8 cellular contexts compared by ENCODE assay signal in the genomic region with DNA sequence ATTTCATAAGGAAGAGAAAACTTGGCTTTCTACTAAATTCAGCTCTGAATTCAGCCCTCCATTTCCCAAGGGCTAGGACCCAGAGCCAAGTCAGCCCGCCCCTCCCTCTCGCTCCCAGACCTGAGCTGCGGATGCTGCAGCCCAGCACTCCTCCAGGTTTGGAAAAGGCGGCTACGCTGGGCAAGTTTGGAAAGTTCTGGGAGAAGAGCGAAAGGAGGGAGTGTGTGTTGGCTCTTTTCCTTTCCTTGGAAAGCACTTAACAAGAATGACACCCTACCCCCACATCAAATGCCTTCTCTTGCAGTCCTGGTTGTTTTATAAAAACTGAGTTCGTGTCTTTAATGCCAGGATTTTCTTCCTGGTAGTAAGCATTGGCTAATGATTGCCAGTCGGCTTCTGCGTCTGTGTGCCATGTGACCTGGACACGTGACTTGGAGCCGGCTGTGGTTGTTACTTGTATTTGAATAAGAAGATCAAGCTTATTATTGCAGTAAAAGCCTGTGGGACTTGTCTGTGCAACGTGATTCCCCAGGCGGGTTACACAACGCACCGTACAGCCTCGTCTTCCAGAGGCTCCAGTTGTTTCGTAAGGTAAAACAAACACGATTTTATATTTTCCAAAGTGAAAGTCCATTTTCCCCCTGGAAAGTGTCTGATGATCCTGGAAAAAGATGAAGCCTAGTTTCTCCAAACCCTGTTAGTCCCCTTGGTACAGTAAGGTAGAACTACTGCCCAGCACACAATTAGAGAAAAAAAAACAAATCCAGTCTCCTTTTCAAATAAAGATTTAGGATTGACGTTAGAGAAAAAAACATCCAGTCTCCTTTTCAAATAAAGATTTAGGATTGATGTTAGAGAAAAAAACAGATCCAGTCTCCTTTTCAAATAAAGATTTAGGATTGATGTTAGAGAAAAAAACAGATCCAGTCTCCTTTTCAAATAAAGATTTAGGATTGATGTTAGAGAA. TPM values are rescaled to one million over a fixed set of nuclear protein-coding genes. Genes with fewer than 3 reads are reported as not detected.
DNase-seq lines count a peak whose midpoint lies in the region; ATAC-seq and TF ChIP-seq lines count a peak whose summit lies in the region.

No MANE protein-coding gene starts in this region.

- H3K27me3 ChIP-seq in duodenal mucosa (ENCODE audit: control insufficient read depth in 1 of 2, insufficient read depth in 2 of 2, low read length in 2 of 2): no peaks in the 10 kb centered on the region
- no peaks in the 10 kb centered on the region for H3K27me3 ChIP-seq in liver (ENCODE audit: control insufficient read depth in 4 of 4, insufficient read depth in 4 of 4, low read length in 3 of 4)

- H3K27ac ChIP-seq in duodenal mucosa (ENCODE audit: low read depth, low read length) (peak overlapping the region; percentile 92), liver (ENCODE audit: low read depth in 1 of 2, low read length in 2 of 2) (peak overlapping the region; percentile 98)

- WGBS in liver: 2% methylated on average over 19 of the region's 19 CpGs

- H3K9ac ChIP-seq in duodenal mucosa (ENCODE audit: low read depth in 1 of 2, low read length in 2 of 2) (peak overlapping the region; percentile 59 to 81), liver (ENCODE audit: low read depth in 1 of 2, low read length in 2 of 2) (peak overlapping the region; percentile 95 to 98)

- peak; percentile 43 to 53 for TF ChIP-seq RAD21 in liver (IDR thresholded peaks at IDR 0.05)

- DNase-seq in AG08395 (ENCODE audit: low spot score): peak; percentile 86
- peak; percentile 68 to 89 for DNase-seq in NCI-H524 (lab: John Stamatoyannopoulos, UW)
- peak; percentile 78 for DNase-seq in activated CD4-positive, alpha-beta T cell treated with anti-CD3 and anti-CD28 coated beads for 48 hours
- DNase-seq in stimulated activated CD4-positive, alpha-beta T cell treated with anti-CD3 and anti-CD28 coated beads, Interleukin-4, amount 100 ng/mL, for 24 hours: peak; percentile 75

- H3K36me3 ChIP-seq in duodenal mucosa (ENCODE audit: control insufficient read depth in 1 of 2, insufficient read depth in 2 of 2, low read length in 2 of 2) (no peaks in the 10 kb centered on the region), liver (ENCODE audit: control insufficient read depth in 4 of 4, insufficient read depth in 3 of 4, low read depth in 1 of 4, low read length in 3 of 4) (no peaks in the 10 kb centered on the region)

- peaks cover 11 to 19% of the 10 kb centered on the region in 2 donors for H3K4me1 ChIP-seq in duodenal mucosa (ENCODE audit: control insufficient read depth in 1 of 2, insufficient read depth in 2 of 2, low read length in 2 of 2)
- peaks cover 6 to 56% (median 32%) of the 10 kb centered on the region in 4 donors for H3K4me1 ChIP-seq in liver (ENCODE audit: control insufficient read depth in 4 of 4, insufficient read depth in 4 of 4, low read length in 3 of 4)

- ATAC-seq in GM18907 (IDR thresholded peaks at IDR 0.05; ENCODE audit: unreplicated experiment) (peak; percentile 63), HG03196 (IDR thresholded peaks at IDR 0.05; ENCODE audit: unreplicated experiment) (peak; percentile 28)

- TF ChIP-seq CTCF in liver (IDR thresholded peaks at IDR 0.05; ENCODE audit: low read depth, low read length, missing input control): no peak

- no peaks in the 10 kb centered on the region for H3K9me3 ChIP-seq in duodenal mucosa (ENCODE audit: control insufficient read depth in 1 of 2, low read length in 2 of 2)
- no peaks in the 10 kb centered on the region for H3K9me3 ChIP-seq in liver (ENCODE audit: control insufficient read depth in 4 of 4, low read length in 3 of 4)

- peak overlapping the region; percentile 70 to 86 for H3K4me3 ChIP-seq in duodenal mucosa (ENCODE audit: low read depth in 1 of 2, low read length in 2 of 2)
- peak overlapping the region; percentile 55 to 66 (median 61) for H3K4me3 ChIP-seq in liver (ENCODE audit: low read depth in 1 of 3, low read length in 3 of 3)

TF ChIP-seq in liver, 16 proteins besides CTCF, POLR2A, EP300 and RAD21:
- peak; percentile 44 for TF ChIP-seq FOXA1 (IDR thresholded peaks at IDR 0.05)
- peak; percentile 12 for TF ChIP-seq HNF4G (IDR thresholded peaks at IDR 0.05)
- peak; percentile 94 for TF ChIP-seq YY1 (IDR thresholded peaks at IDR 0.05)
- TF ChIP-seq, protein P1, sequence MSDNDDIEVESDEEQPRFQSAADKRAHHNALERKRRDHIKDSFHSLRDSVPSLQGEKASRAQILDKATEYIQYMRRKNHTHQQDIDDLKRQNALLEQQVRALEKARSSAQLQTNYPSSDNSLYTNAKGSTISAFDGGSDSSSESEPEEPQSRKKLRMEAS (IDR thresholded peaks at IDR 0.05): peak; percentile 78
- TF ChIP-seq HNF4A (conservative IDR thresholded peaks at IDR 0.05): peak; percentile 78 to 83
- peak; percentile 82 for TF ChIP-seq FOXA2 (IDR thresholded peaks at IDR 0.05)
- peak; percentile 87 for TF ChIP-seq SP1 (IDR thresholded peaks at IDR 0.05)
- TF ChIP-seq, protein P2, sequence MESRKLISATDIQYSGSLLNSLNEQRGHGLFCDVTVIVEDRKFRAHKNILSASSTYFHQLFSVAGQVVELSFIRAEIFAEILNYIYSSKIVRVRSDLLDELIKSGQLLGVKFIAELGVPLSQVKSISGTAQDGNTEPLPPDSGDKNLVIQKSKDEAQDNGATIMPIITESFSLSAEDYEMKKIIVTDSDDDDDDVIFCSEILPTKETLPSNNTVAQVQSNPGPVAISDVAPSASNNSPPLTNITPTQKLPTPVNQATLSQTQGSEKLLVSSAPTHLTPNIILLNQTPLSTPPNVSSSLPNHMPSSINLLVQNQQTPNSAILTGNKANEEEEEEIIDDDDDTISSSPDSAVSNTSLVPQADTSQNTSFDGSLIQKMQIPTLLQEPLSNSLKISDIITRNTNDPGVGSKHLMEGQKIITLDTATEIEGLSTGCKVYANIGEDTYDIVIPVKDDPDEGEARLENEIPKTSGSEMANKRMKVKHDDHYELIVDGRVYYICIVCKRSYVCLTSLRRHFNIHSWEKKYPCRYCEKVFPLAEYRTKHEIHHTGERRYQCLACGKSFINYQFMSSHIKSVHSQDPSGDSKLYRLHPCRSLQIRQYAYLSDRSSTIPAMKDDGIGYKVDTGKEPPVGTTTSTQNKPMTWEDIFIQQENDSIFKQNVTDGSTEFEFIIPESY (IDR thresholded peaks at IDR 0.05): peak; percentile 74
- TF ChIP-seq EGR1 (IDR thresholded peaks at IDR 0.05; ENCODE audit: low read depth in 2 of 2): peak; percentile 15 to 64
- peak in 1 of 2 donors; percentile 42 for TF ChIP-seq GABPA (IDR thresholded peaks at IDR 0.05 in 1 of 2, conservative IDR thresholded peaks at IDR 0.05 in 1 of 2)
- peak; percentile 52 to 89 for TF ChIP-seq JUND (IDR thresholded peaks at IDR 0.05)
- TF ChIP-seq, protein P3, sequence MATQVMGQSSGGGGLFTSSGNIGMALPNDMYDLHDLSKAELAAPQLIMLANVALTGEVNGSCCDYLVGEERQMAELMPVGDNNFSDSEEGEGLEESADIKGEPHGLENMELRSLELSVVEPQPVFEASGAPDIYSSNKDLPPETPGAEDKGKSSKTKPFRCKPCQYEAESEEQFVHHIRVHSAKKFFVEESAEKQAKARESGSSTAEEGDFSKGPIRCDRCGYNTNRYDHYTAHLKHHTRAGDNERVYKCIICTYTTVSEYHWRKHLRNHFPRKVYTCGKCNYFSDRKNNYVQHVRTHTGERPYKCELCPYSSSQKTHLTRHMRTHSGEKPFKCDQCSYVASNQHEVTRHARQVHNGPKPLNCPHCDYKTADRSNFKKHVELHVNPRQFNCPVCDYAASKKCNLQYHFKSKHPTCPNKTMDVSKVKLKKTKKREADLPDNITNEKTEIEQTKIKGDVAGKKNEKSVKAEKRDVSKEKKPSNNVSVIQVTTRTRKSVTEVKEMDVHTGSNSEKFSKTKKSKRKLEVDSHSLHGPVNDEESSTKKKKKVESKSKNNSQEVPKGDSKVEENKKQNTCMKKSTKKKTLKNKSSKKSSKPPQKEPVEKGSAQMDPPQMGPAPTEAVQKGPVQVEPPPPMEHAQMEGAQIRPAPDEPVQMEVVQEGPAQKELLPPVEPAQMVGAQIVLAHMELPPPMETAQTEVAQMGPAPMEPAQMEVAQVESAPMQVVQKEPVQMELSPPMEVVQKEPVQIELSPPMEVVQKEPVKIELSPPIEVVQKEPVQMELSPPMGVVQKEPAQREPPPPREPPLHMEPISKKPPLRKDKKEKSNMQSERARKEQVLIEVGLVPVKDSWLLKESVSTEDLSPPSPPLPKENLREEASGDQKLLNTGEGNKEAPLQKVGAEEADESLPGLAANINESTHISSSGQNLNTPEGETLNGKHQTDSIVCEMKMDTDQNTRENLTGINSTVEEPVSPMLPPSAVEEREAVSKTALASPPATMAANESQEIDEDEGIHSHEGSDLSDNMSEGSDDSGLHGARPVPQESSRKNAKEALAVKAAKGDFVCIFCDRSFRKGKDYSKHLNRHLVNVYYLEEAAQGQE (IDR thresholded peaks at IDR 0.05): peak; percentile 79
- TF ChIP-seq NR2F2 (IDR thresholded peaks at IDR 0.05): peak; percentile 23
- peak; percentile 68 for TF ChIP-seq TAF1 (conservative IDR thresholded peaks at IDR 0.05)
- peak; percentile 58 to 84 for TF ChIP-seq RXRA (IDR thresholded peaks at IDR 0.05)
- TF ChIP-seq, protein P4, sequence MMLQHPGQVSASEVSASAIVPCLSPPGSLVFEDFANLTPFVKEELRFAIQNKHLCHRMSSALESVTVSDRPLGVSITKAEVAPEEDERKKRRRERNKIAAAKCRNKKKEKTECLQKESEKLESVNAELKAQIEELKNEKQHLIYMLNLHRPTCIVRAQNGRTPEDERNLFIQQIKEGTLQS (IDR thresholded peaks at IDR 0.05): peak; percentile 54
TF ChIP-seq in liver: peak in this region for 16.

RNA-seq across cellular contexts. Expression of a gene that starts 26.8 kb away (rescaled TPM):
- total RNA-seq in liver: not detected
- polyA plus RNA-seq in liver: under 1 TPM in 1 of 2 donors, not detected in 1; 0.10 TPM

Comparison
In these comparisons a context has a peak if more than half of its experiments do, and no peak if none do; other contexts are left out.
1. Peak in every context shown above with its lines: DNase-seq, ATAC-seq, H3K4me3 ChIP-seq and H3K27ac ChIP-seq.